14 cellular contexts compared by ENCODE assay signal in the genomic region with DNA sequence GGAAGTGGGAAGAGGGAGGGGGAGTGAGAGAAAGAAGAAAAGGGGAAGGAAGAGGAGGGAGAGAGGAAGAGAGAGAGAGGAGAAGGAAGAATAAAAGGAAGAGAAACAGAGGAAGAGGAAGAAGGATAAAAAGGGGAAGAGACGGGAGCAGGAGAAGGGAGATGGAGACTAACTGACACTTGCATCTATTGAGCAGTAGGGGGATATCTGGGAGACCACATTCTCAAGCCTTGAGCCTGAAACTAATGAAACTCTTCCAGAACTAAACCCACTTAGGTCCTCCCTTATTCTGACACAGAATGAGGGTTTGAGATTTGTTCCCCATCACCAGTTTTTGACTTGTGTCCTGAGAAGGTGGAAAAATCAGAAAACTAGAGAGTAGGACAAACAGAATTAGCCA.
"Had no signal": no experiment of that assay in that cellular context is flagged by ENCODE, and none has a peak within 500 bp of the region (broad histone marks: within the 10 kb centered on the region; RNA-seq: fewer than 3 reads in every experiment).

No MANE protein-coding gene starts in this region.

- H3K36me3 Mint-ChIP-seq: naive B cell; stimulated activated memory B cell treated with anti-CD40 and anti-IgM and Interleukin-4, amounts not matched to agents 10 μg/mL and 1 μg/mL and 100 μg/mL, for 72 hours; T-cell had no signal

- H3K4me1 Mint-ChIP-seq: activated CD4-positive, alpha-beta T cell treated with anti-CD3 and anti-CD28 coated beads, Interleukin-2, amount 10 ng/mL, durations not matched to agents 24 days and 14 days; naive B cell; stimulated activated memory B cell treated with anti-CD40 and anti-IgM and Interleukin-4, amounts not matched to agents 10 μg/mL and 1 μg/mL and 100 μg/mL, for 72 hours; T-cell had no signal

- H3K27ac Mint-ChIP-seq: activated CD4-positive, alpha-beta T cell treated with anti-CD3 and anti-CD28 coated beads, Interleukin-2, amount 10 ng/mL, durations not matched to agents 24 days and 14 days; activated T-helper 2 cell treated with anti-CD3 and anti-CD28 coated beads, Interferon-gamma antibody, Interleukin-2, Interleukin-4, amounts not matched to agents 10 μg/mL and 5 μg/mL and 100 μg/mL, durations not matched to agents 14 hours and 24 hours and 36 hours; naive B cell; stimulated activated memory B cell treated with anti-CD40 and anti-IgM and Interleukin-4, amounts not matched to agents 10 μg/mL and 1 μg/mL and 100 μg/mL, for 72 hours; T-cell had no signal

- H3K27me3 Mint-ChIP-seq: activated CD4-positive, alpha-beta T cell treated with anti-CD3 and anti-CD28 coated beads, Interleukin-2, amount 10 ng/mL, durations not matched to agents 24 days and 14 days; naive B cell; stimulated activated memory B cell treated with anti-CD40 and anti-IgM and Interleukin-4, amounts not matched to agents 10 μg/mL and 1 μg/mL and 100 μg/mL, for 72 hours; T-cell had no signal

- DNase-seq: activated CD4-positive, alpha-beta T cell treated with anti-CD3 and anti-CD28 coated beads, Interleukin-2, amount 10 ng/mL, durations not matched to agents 24 days and 14 days; activated naive CD4-positive, alpha-beta T cell treated with anti-CD3 and anti-CD28 coated beads, Interleukin-2, amount 50 U/mL, for 16 hours; activated T-cell treated with anti-CD3 and anti-CD28 coated beads for 4 hours; adrenal gland; caudate nucleus; effector CD8-positive, alpha-beta T cell; left cardiac atrium; naive B cell; nucleus accumbens; right lobe of liver; T-cell had no signal

- H3K4me3 Mint-ChIP-seq: activated CD4-positive, alpha-beta T cell treated with anti-CD3 and anti-CD28 coated beads, Interleukin-2, amount 10 ng/mL, durations not matched to agents 24 days and 14 days; naive B cell; stimulated activated memory B cell treated with anti-CD40 and anti-IgM and Interleukin-4, amounts not matched to agents 10 μg/mL and 1 μg/mL and 100 μg/mL, for 72 hours; T-cell had no signal

- ATAC-seq: gastroesophageal sphincter; left cardiac atrium; right lobe of liver; stimulated activated memory B cell treated with anti-CD40 and anti-IgM and Interleukin-4, amounts not matched to agents 10 μg/mL and 1 μg/mL and 100 μg/mL, for 72 hours; T-cell had no signal
